Comparison of ENCODE assay signal across 6 cellular contexts in genomic region chr12:120261951-120262851, GRCh38. TPM values are rescaled to one million over a fixed set of nuclear protein-coding genes. Genes with fewer than 3 reads are reported as not detected.
DNase-seq lines count a peak whose midpoint lies in the region; ATAC-seq, FAIRE-seq and TF ChIP-seq lines count a peak whose summit lies in the region.

No MANE protein-coding gene starts in this region.

- WGBS in A549 (ENCODE audit: missing lambda C conversion rate), result 64% methylated on average over 10 of the region's 10 CpGs

- no peak for FAIRE-seq in A549 (lab: Jason Lieb, UNC)

- peak overlapping the region; percentile 98 for H3K27ac Mint-ChIP-seq in T-helper 17 cell

- TF ChIP-seq POLR2A in A549 (IDR thresholded peaks at IDR 0.05; ENCODE audit: low read length), result no peak

- intact Hi-C loops in A673 (cut with micrococcal nuclease; ENCODE audit: unreplicated experiment), result loop anchor here (10.0 kb wide), 1 partner anchor 147 kb away; the partner anchor contains the start of gene RAB35

- POLR2A ChIA-PET in A549 (lab: Yijun Ruan, JAX) (interaction anchor here (0.7 to 4.9 kb wide), 11 partner anchors 14 to 67 kb away, joined by 3 to 47 read pairs (median 9); partner anchors contain the start of genes RNU4-1, RNU4-2 and RPLP0), A673 (lab: Charles Lee; ENCODE audit: low non-redundant PET) (interaction anchor here (0.5 kb wide), 1 partner anchor 29 kb away, joined by 3 read pairs; no protein-coding TSS in a partner anchor)

- peaks cover 52% of the 10 kb centered on the region for H3K4me1 Mint-ChIP-seq in T-helper 17 cell

- TF ChIP-seq CTCF in A549 (IDR thresholded peaks at IDR 0.05) (no peak), A673 (conservative IDR thresholded peaks at IDR 0.05; ENCODE audit: low read depth, low read length) (no peak)

- DNase-seq in A549 (ENCODE audit: low read depth in 1 of 2, low spot score in 1 of 2) (peak; percentile 62 to 74), T-helper 17 cell (no peak), iris pigment epithelial cell (ENCODE audit: low read depth) (peak; percentile 48), mucosa of gallbladder (ENCODE audit: low spot score) (no peak), A673 (ENCODE audit: low spot score) (no peak), NCI-H82 (lab: John Stamatoyannopoulos, UW) (no peak)

- H3K27me3 Mint-ChIP-seq in T-helper 17 cell, result no peaks in the 10 kb centered on the region

- H3K4me3 Mint-ChIP-seq in T-helper 17 cell, result peak overlapping the region; percentile 99

- peak in 1 of 2 experiments; percentile 51; a peak in 3 of 6 replicates for ATAC-seq in A549
- ATAC-seq in T-helper 17 cell, result peak; percentile 34

- no peaks in the 10 kb centered on the region for H3K36me3 ChIP-seq in A673 (ENCODE audit: insufficient read depth, low read length, poor library complexity, severe bottlenecking)

- H3K4me1 ChIP-seq in A549 (peaks cover 70% of the 10 kb centered on the region), A673 (ENCODE audit: insufficient read depth, low read length, poor library complexity, severe bottlenecking) (peaks cover 34% of the 10 kb centered on the region)

- no peaks in the 10 kb centered on the region for H3K27me3 ChIP-seq in A673 (replicated peaks; ENCODE audit: insufficient read depth, low read depth, low read length, poor library complexity)

- H3K4me3 ChIP-seq in A549, result peak overlapping the region; percentile 99; the same call in 2 of the 3 replicates
- H3K4me3 ChIP-seq in A673 (ENCODE audit: low read depth, low read length, poor library complexity, severe bottlenecking), result no peak overlapping the region

- no TSS peak for BruUV-seq in A673 (replicated peaks; lab: Mats Ljungman, UMichigan)

- H3K36me3 Mint-ChIP-seq in T-helper 17 cell (ENCODE audit: low read depth), result peaks cover 8% of the 10 kb centered on the region

- peak overlapping the region; percentile 100 for H3K4me2 ChIP-seq in A549

- H3K9me3 ChIP-seq in A549, result no peaks in the 10 kb centered on the region
- H3K9me3 ChIP-seq in T-helper 17 cell (ENCODE audit: control insufficient read depth, low read length, poor library complexity, severe bottlenecking), result no peaks in the 10 kb centered on the region
- H3K9me3 ChIP-seq in A673 (ENCODE audit: low read depth, low read length, poor library complexity, severe bottlenecking), result no peaks in the 10 kb centered on the region

- CTCF ChIA-PET in A549 (lab: Yijun Ruan, JAX) (interaction anchor here (0.6 to 43.7 kb wide), 8 partner anchors 8 to 61 kb away, joined by 3 to 1367 read pairs (median 5); partner anchors contain the start of gene RNU4-2), A673 (lab: Charles Lee) (interaction anchor here (1.6 to 8.5 kb wide), 2 partner anchors 27 to 34 kb away, joined by 11 to 141 read pairs; no protein-coding TSS in a partner anchor)

- H3K27ac ChIP-seq in A549 (peak overlapping the region; percentile 99), A673 (ENCODE audit: low read depth, low read length, poor library complexity, severe bottlenecking) (no peak overlapping the region)

- TF ChIP-seq EP300 in A549 (IDR thresholded peaks at IDR 0.05), result no peak

- TF ChIP-seq RAD21 in A549 (conservative IDR thresholded peaks at IDR 0.05 in 1 of 2, IDR thresholded peaks at IDR 0.05 in 1 of 2), result no peak

TF ChIP-seq in A549, 52 proteins besides CTCF, POLR2A, EP300 and RAD21:
- TF ChIP-seq ZNF302 (CRISPR knock-in tag; IDR thresholded peaks at IDR 0.05) (0 out of 2 replicates have a peak, but pooled peaks have one; percentile 35), FOSL2 (IDR thresholded peaks at IDR 0.05) (no peak), FOSL2 (CRISPR knock-in tag; IDR thresholded peaks at IDR 0.05) (peak; percentile 65), MAFK (IDR thresholded peaks at IDR 0.05; ENCODE audit: partially characterized antibody) (peak; percentile 9), HDAC2 (IDR thresholded peaks at IDR 0.05) (no peak), GATA3 (IDR thresholded peaks at IDR 0.05; ENCODE audit: borderline replicate concordance) (peak; percentile 27; the same call in 1 of the 2 replicates)
TF ChIP-seq in A549: peak in this region for 4.

RNA-seq across cellular contexts. Expression of gene PXN, which starts 3.3 kb away (rescaled TPM):
- 40.1 and 62.8 TPM in 2 replicates for polyA plus RNA-seq in A549 (2011; rRNA removed)
- polyA plus RNA-seq in A549 (2012; cell fraction: cytosol; rRNA removed), result 67.2 and 97.2 TPM in 2 replicates
- polyA plus RNA-seq in A549 (2012; cell fraction: nucleus; rRNA removed), result 165 and 170 TPM in 2 replicates
- 97.0 to 102 TPM (median 98.6 TPM) in 3 replicates for polyA plus RNA-seq in A549 (2017; fragmentation: RNase III; extraction: RNeasy Plus Mini Kit Qiagen cat#74134 plus additional on column Dnase treatment)
- 44.1 and 64.3 TPM in 2 replicates for polyA minus RNA-seq in A549 (2011; rRNA and poly(A)+ RNA removed)
- 100 to 1,000 TPM; 155 to 190 TPM for total RNA-seq in T-helper 17 cell
- total RNA-seq in mucosa of gallbladder, result 119 TPM
- total RNA-seq in A673 (2021), result 110 and 127 TPM in 2 replicates

RNA-seq across cellular contexts. Expression of gene RNU4-2, which starts 29.5 kb away (rescaled TPM):
- polyA plus RNA-seq in A549 (2011; rRNA removed) (under 0.01 TPM in 1 of 2 replicates, not detected in the other), A549 (2017; fragmentation: RNase III; extraction: RNeasy Plus Mini Kit Qiagen cat#74134 plus additional on column Dnase treatment) (not detected in 3 replicates)
- polyA plus RNA-seq in A549 (2012; cell fraction: cytosol; rRNA removed), result not detected in 2 replicates
- polyA plus RNA-seq in A549 (2012; cell fraction: nucleus; rRNA removed), result not detected in 2 replicates
- polyA minus RNA-seq in A549 (2011; rRNA and poly(A)+ RNA removed), result under 0.01 TPM in 2 replicates
- total RNA-seq in T-helper 17 cell (over 10,000 TPM; 12,026 to 15,039 TPM), mucosa of gallbladder (5,171 TPM), A673 (2021) (2,640 and 2,668 TPM in 2 replicates)

RNA-seq across cellular contexts. Expression of gene RNU4-1, which starts 30.8 kb away (rescaled TPM):
- polyA plus RNA-seq in A549 (2011; rRNA removed), result not detected in 2 replicates
- not detected in 2 replicates for polyA plus RNA-seq in A549 (2012; cell fraction: cytosol; rRNA removed)
- not detected in 2 replicates for polyA plus RNA-seq in A549 (2012; cell fraction: nucleus; rRNA removed)
- not detected in 3 replicates for polyA plus RNA-seq in A549 (2017; fragmentation: RNase III; extraction: RNeasy Plus Mini Kit Qiagen cat#74134 plus additional on column Dnase treatment)
- under 0.01 TPM in 2 replicates for polyA minus RNA-seq in A549 (2011; rRNA and poly(A)+ RNA removed)
- total RNA-seq in T-helper 17 cell, result 1,000 to 10,000 TPM; 2,168 to 2,286 TPM
- 1,216 TPM for total RNA-seq in mucosa of gallbladder
- total RNA-seq in A673 (2021), result 1,130 and 1,293 TPM in 2 replicates

RNA-seq across cellular contexts. Expression of gene SIRT4, which starts 39.9 kb away (rescaled TPM):
- polyA plus RNA-seq in A549 (2011; rRNA removed), result 1.6 and 2.6 TPM in 2 replicates
- polyA plus RNA-seq in A549 (2012; cell fraction: cytosol; rRNA removed), result 0.52 and 0.79 TPM in 2 replicates
- 0.29 and 0.34 TPM in 2 replicates for polyA plus RNA-seq in A549 (2012; cell fraction: nucleus; rRNA removed)
- 0.87 to 1.6 TPM (median 0.95 TPM) in 3 replicates for polyA plus RNA-seq in A549 (2017; fragmentation: RNase III; extraction: RNeasy Plus Mini Kit Qiagen cat#74134 plus additional on column Dnase treatment)
- 1.2 and 1.3 TPM in 2 replicates for polyA minus RNA-seq in A549 (2011; rRNA and poly(A)+ RNA removed)
- total RNA-seq in T-helper 17 cell, result 1 to 10 TPM in 1 of 2 donors, under 1 TPM in 1; 0.45 to 1.4 TPM
- 3.8 TPM for total RNA-seq in mucosa of gallbladder
- 3.7 and 4.8 TPM in 2 replicates for total RNA-seq in A673 (2021)

Comparison
In these comparisons a context has a peak if more than half of its experiments do, and no peak if none do; other contexts are left out.
1. DNase-seq: peak in A549 (2 of 2) and iris pigment epithelial cell (single experiment); none in T-helper 17 cell (0 of 3), mucosa of gallbladder (single experiment), A673 (single experiment) and NCI-H82 (single experiment).